29 cellular contexts compared by ENCODE assay signal in genomic region chr5:131999471-131999931, GRCh38. TPM values are rescaled to one million over a fixed set of nuclear protein-coding genes. Genes with fewer than 3 reads are reported as not detected.
DNase-seq lines count a peak whose midpoint lies in the region; ATAC-seq and TF ChIP-seq lines count a peak whose summit lies in the region.
"Had no signal": no experiment of that assay in that cellular context is flagged by ENCODE, and none has a peak within 500 bp of the region (broad histone marks: within the 10 kb centered on the region; RNA-seq: fewer than 3 reads in every experiment).

No MANE protein-coding gene starts in this region.

- peaks cover 38 to 44% of the 10 kb centered on the region in 2 experiments for H3K4me1 Mint-ChIP-seq in H9

- DNase-seq in H9 (peak; percentile 37), left kidney (ENCODE audit: low read depth, low spot score) (peak; percentile 33), sigmoid colon (peak; percentile 56), NCI-H510A (lab: John Stamatoyannopoulos, UW) (no peak), HAP-1 (ENCODE audit: low spot score in 2 of 2) (no peak), NOMO-1 (lab: John Stamatoyannopoulos, UW; ENCODE audit: unreplicated experiment in 2 of 2) (no peak)
- DNase-seq: activated CD4-positive, alpha-beta T cell treated with anti-CD3 and anti-CD28 coated beads, Interleukin-2, amount 10 ng/mL, durations not matched to agents 24 days and 14 days; DMS79 treated with DMSO at 0.1 percent for 48 hours; GOT3; left lung; MG63; NCI-H1417 treated with DMSO at 0.1 percent for 48 hours; NCI-H446 treated with DMSO at 0.1 percent for 48 hours; NK-92 treated with Interleukin-12 subunit alpha and Interleukin-12 subunit beta, amount 100 ng/mL, for 24 hours; stimulated activated CD4-positive, alpha-beta T cell treated with anti-CD3 and anti-CD28 coated beads, Interleukin-4, amount 100 ng/mL, for 24 hours; stimulated activated naive CD4-positive, alpha-beta T cell treated with Interleukin-2 at 50 U/mL for 16 hours; transverse colon had no signal

- H2BK5ac ChIP-seq in H9 (ENCODE audit: insufficient read length, low read length) = no peak overlapping the region

- no peak overlapping the region for H3K4ac ChIP-seq in H9 (ENCODE audit: low read depth, low read length)

- H3K18ac ChIP-seq in H9 (ENCODE audit: insufficient read length, low read depth, low read length) = no peak overlapping the region

- H2AFZ ChIP-seq in H9 (ENCODE audit: low read length) = no peak overlapping the region

- no peak overlapping the region for H3K4me2 ChIP-seq in H9 (ENCODE audit: insufficient read depth, insufficient read length, low read length)

- no peaks in the 10 kb centered on the region for H4K20me1 ChIP-seq in H9 (ENCODE audit: control insufficient read depth, insufficient read depth, insufficient read length)

- H3K56ac ChIP-seq in H9 (ENCODE audit: insufficient read length, low read depth, low read length) = no peak overlapping the region

- no peak overlapping the region for H2BK20ac ChIP-seq in H9 (ENCODE audit: low read depth, low read length, poor library complexity, severe bottlenecking)

- H3K9ac ChIP-seq in H9 (ENCODE audit: extremely low read depth, insufficient read length, low read length) = no peak overlapping the region

- no peaks in the 10 kb centered on the region for H3K79me1 ChIP-seq in H9 (ENCODE audit: insufficient read depth, low read depth, low read length, poor library complexity, severe bottlenecking)

- no peaks in the 10 kb centered on the region for H3K9me3 Mint-ChIP-seq in H9
- H3K9me3 Mint-ChIP-seq: activated CD4-positive, alpha-beta T cell treated with anti-CD3 and anti-CD28 coated beads, Interleukin-2, amount 10 ng/mL, durations not matched to agents 24 days and 14 days; activated T-helper 17 cell treated with anti-CD3 and anti-CD28 coated beads, Interleukin-2, amount 50 U/mL, for 72 hours; dendritic cell treated with granulocyte-macrophage colony-stimulating factor and Interleukin-4, amounts not matched to agents 40 ng/mL and 50 ng/mL, for 4 days; IgD-negative memory B cell; T-helper 2 cell treated with Interferon-gamma antibody and Interleukin-4, amounts not matched to agents 5 μg/mL and 100 μg/mL, for 36 hours had no signal

- WGBS in H9 (ENCODE audit: extremely low coverage, insufficient read length, low lambda C conversion rate) = no CpG with 5 or more reads among the region's 9 CpGs
- WGBS in sigmoid colon, 2 donors = 60 to 76% methylated on average over 9 of the region's 9 CpGs

- no peak overlapping the region for H4K91ac ChIP-seq in H9 (ENCODE audit: insufficient read length, low read depth, low read length)

- ATAC-seq in GM19455 (IDR thresholded peaks at IDR 0.05; ENCODE audit: unreplicated experiment) = no peak
- ATAC-seq: activated T-helper 17 cell treated with anti-CD3 and anti-CD28 coated beads, Interleukin-2, amount 50 U/mL, for 72 hours; GM12878; left lung had no signal

- no peak overlapping the region for H2BK12ac ChIP-seq in H9 (ENCODE audit: insufficient read length, low read depth, low read length)

- H3K79me2 ChIP-seq in H9 (ENCODE audit: insufficient read depth, low read length) = no peaks in the 10 kb centered on the region

- H3K36me3 ChIP-seq in sigmoid colon (no peaks in the 10 kb centered on the region), HAP-1 (replicated peaks) (no peaks in the 10 kb centered on the region)
- H3K36me3 ChIP-seq: left lung, MG63, transverse colon had no signal

- no peak overlapping the region for H2BK120ac ChIP-seq in H9 (ENCODE audit: low read depth, low read length, poor library complexity, severe bottlenecking)

- peak overlapping the region in 1 of 3 experiments; percentile 55; a peak in 1 of 7 replicates for H3K27ac Mint-ChIP-seq in H9
- H3K27ac Mint-ChIP-seq: activated CD4-positive, alpha-beta T cell treated with anti-CD3 and anti-CD28 coated beads, Interleukin-2, amount 10 ng/mL, durations not matched to agents 24 days and 14 days; activated naive CD8-positive, alpha-beta T cell; activated T-helper 17 cell treated with anti-CD3 and anti-CD28 coated beads, Interleukin-2, amount 50 U/mL, for 72 hours; dendritic cell treated with granulocyte-macrophage colony-stimulating factor and Interleukin-4, amounts not matched to agents 40 ng/mL and 50 ng/mL, for 4 days; IgD-negative memory B cell; T-helper 2 cell treated with Interferon-gamma antibody and Interleukin-4, amounts not matched to agents 5 μg/mL and 100 μg/mL, for 36 hours had no signal

- no peaks in the 10 kb centered on the region for H3K27me3 ChIP-seq in H9 (ENCODE audit: insufficient read depth, low read length)
- no peaks in the 10 kb centered on the region for H3K27me3 ChIP-seq in sigmoid colon
- H3K27me3 ChIP-seq in HAP-1 (ENCODE audit: low read depth) = no peaks in the 10 kb centered on the region
- H3K27me3 ChIP-seq: left lung, MG63, transverse colon had no signal

- H3K4me1 ChIP-seq in H9 (ENCODE audit: insufficient read depth, low read length) (peaks cover 10% of the 10 kb centered on the region; the same call in 1 of the 2 replicates), sigmoid colon (peaks cover 0 to 13% (median 0%) of the 10 kb centered on the region in 4 donors), HAP-1 (no peaks in the 10 kb centered on the region)
- H3K4me1 ChIP-seq: left lung, transverse colon had no signal

- H2BK15ac ChIP-seq in H9 (ENCODE audit: low read depth, low read length) = no peak overlapping the region

- H3T11ph ChIP-seq in H9 (ENCODE audit: low read length) = no peak overlapping the region

- no peak overlapping the region for H2AK5ac ChIP-seq in H9 (ENCODE audit: insufficient read length, low read length)

- H3K27me3 Mint-ChIP-seq in H9 (ENCODE audit: low read depth) = peaks cover 13% of the 10 kb centered on the region
- H3K27me3 Mint-ChIP-seq: activated naive CD8-positive, alpha-beta T cell; activated T-helper 17 cell treated with anti-CD3 and anti-CD28 coated beads, Interleukin-2, amount 50 U/mL, for 72 hours had no signal

- TF ChIP-seq CTCF in H9 (conservative IDR thresholded peaks at IDR 0.05) (no peak), sigmoid colon (IDR thresholded peaks at IDR 0.05) (no peak)

- no peaks in the 10 kb centered on the region for H3K9me3 ChIP-seq in H9 (ENCODE audit: control insufficient read depth, low read depth, low read length)
- H3K9me3 ChIP-seq in sigmoid colon = no peaks in the 10 kb centered on the region
- H3K9me3 ChIP-seq in HAP-1 = no peaks in the 10 kb centered on the region
- H3K9me3 ChIP-seq: left lung, MG63, transverse colon had no signal

- intact Hi-C loops in sigmoid colon (cut with DNase I) = no loop called here

- no peak overlapping the region for H3K4me3 ChIP-seq in sigmoid colon
- H3K4me3 ChIP-seq in HAP-1 = no peak overlapping the region
- H3K4me3 ChIP-seq: GM12878, left lung, MG63, transverse colon had no signal

- no peaks in the 10 kb centered on the region for H3K23me2 ChIP-seq in H9 (ENCODE audit: insufficient read length, low read depth, low read length, poor library complexity, severe bottlenecking)

- TF ChIP-seq POLR2A in sigmoid colon (IDR thresholded peaks at IDR 0.05) = no peak

- H3K23ac ChIP-seq in H9 (ENCODE audit: insufficient read length, low read depth, low read length) = no peak overlapping the region

- H3K4me3 Mint-ChIP-seq in H9 = no peak overlapping the region
- H3K4me3 Mint-ChIP-seq: activated CD4-positive, alpha-beta T cell treated with anti-CD3 and anti-CD28 coated beads, Interleukin-2, amount 10 ng/mL, durations not matched to agents 24 days and 14 days; activated T-helper 17 cell treated with anti-CD3 and anti-CD28 coated beads, Interleukin-2, amount 50 U/mL, for 72 hours; dendritic cell treated with granulocyte-macrophage colony-stimulating factor and Interleukin-4, amounts not matched to agents 40 ng/mL and 50 ng/mL, for 4 days; IgD-negative memory B cell; neural crest cell had no signal

- in situ Hi-C loops in HAP-1 (cut with MboI; ENCODE audit: low sequenced_read_pairs) = no loop called here

- no peak overlapping the region for H3K27ac ChIP-seq in H9 (ENCODE audit: insufficient read length, low read depth, low read length)
- peak overlapping the region; percentile 71 for H3K27ac ChIP-seq in angular gyrus (ENCODE audit: low read depth, low read length)
- H3K27ac ChIP-seq in sigmoid colon = peak overlapping the region in 1 of 4 donors; percentile 14
- H3K27ac ChIP-seq: left lung, transverse colon, VCaP had no signal

- no peak overlapping the region for H3K14ac ChIP-seq in H9 (ENCODE audit: insufficient read depth, low read length)

- TF ChIP-seq EP300 in sigmoid colon (IDR thresholded peaks at IDR 0.05) = no peak

- H4K8ac ChIP-seq in H9 (replicated peaks; ENCODE audit: insufficient read length, low read depth, low read length) = no peak overlapping the region

- H3K36me3 Mint-ChIP-seq in H9 (ENCODE audit: insufficient read depth in 1 of 3, low read depth in 3 of 3) = no peaks in the 10 kb centered on the region
- H3K36me3 Mint-ChIP-seq: activated naive CD8-positive, alpha-beta T cell had no signal

- no peak overlapping the region for H4K5ac ChIP-seq in H9 (ENCODE audit: insufficient read length, low read depth, low read length)

RNA-seq across cellular contexts. Expression of gene ACSL6, which starts 12.0 kb away (rescaled TPM):
- 1.3 and 1.6 TPM in 2 replicates for total RNA-seq in H9 (2021)
- total RNA-seq in sigmoid colon = 1 to 10 TPM in 2 of 4 donors, under 1 TPM in 2; 0.16 to 2.2 (median 1.2) TPM
- polyA plus RNA-seq in sigmoid colon = 1 to 10 TPM in 1 of 3 donors, not detected in 2; 5.5 TPM
- total RNA-seq: GM12878, pulmonary artery endothelial cell had no signal

RNA-seq across cellular contexts. Expression of gene MEIKIN, which starts 54.0 kb away (rescaled TPM):
- total RNA-seq in H9 (2021) (not detected in 2 replicates), sigmoid colon (not detected)
- under 1 TPM in 1 of 3 donors, not detected in 2; 0.31 TPM for polyA plus RNA-seq in sigmoid colon
- total RNA-seq: activated CD4-positive, alpha-beta T cell treated with anti-CD3 and anti-CD28 coated beads, Interleukin-2, amount 10 ng/mL, durations not matched to agents 24 days and 14 days; activated T-helper 17 cell treated with anti-CD3 and anti-CD28 coated beads, Interleukin-2, amount 50 U/mL, for 72 hours; GM12878; neural crest cell; pulmonary artery endothelial cell; SK-MEL-5; transverse colon had no signal
- polyA plus RNA-seq: GM12878, IgD-negative memory B cell had no signal

Comparison
In these comparisons a context has a peak if more than half of its experiments do, and no peak if none do; other contexts are left out.
1. DNase-seq: peak in H9 (single experiment), left kidney (single experiment) and sigmoid colon (single experiment); none in NCI-H510A (single experiment), HAP-1 (0 of 2) and NOMO-1 (0 of 2).